Comparison of ENCODE assay signal across 12 cellular contexts in genomic region chr18:58584219-58585127, GRCh38. TPM values are rescaled to one million over a fixed set of nuclear protein-coding genes. Genes with fewer than 3 reads are reported as not detected.
DNase-seq lines count a peak whose midpoint lies in the region; ATAC-seq and TF ChIP-seq lines count a peak whose summit lies in the region.
"Had no signal": no experiment of that assay in that cellular context is flagged by ENCODE, and none has a peak within 500 bp of the region (broad histone marks: within the 10 kb centered on the region; RNA-seq: fewer than 3 reads in every experiment).

No MANE protein-coding gene starts in this region.

- H3K9ac ChIP-seq in ES-I3 (ENCODE audit: low read depth, low read length): peak overlapping the region; percentile 31; the same call in 1 of the 2 replicates

- DNase-seq in NCI-H226 (peak; percentile 77), cardiac fibroblast (ENCODE audit: low read depth in 2 of 2) (peak; percentile 66 to 68), myocyte (ENCODE audit: low read depth) (peak; percentile 82), NCI-H510A treated with DMSO at 0.1 percent for 48 hours (lab: John Stamatoyannopoulos, UW) (no peak)
- DNase-seq: activated CD4-positive, alpha-beta memory T cell treated with anti-CD3 and anti-CD28 coated beads, Interleukin-2, amount 10 ng/mL, durations not matched to agents 7 days and 5 days; cerebellar nuclear complex; retina; SIG-M5 had no signal

- H3K9me3 ChIP-seq in ES-I3 (ENCODE audit: control insufficient read depth, insufficient read depth, low read length): peaks cover 17% of the 10 kb centered on the region

- ATAC-seq in GM21576 (IDR thresholded peaks at IDR 0.05; ENCODE audit: unreplicated experiment) (no peak), GM21360 (IDR thresholded peaks at IDR 0.05; ENCODE audit: unreplicated experiment) (no peak), GM19397 (IDR thresholded peaks at IDR 0.05; ENCODE audit: unreplicated experiment) (no peak)

- no peaks in the 10 kb centered on the region; the same call in 1 of the 2 replicates for H3K36me3 ChIP-seq in ES-I3 (ENCODE audit: insufficient read depth, low read length)

- peaks cover 24% of the 10 kb centered on the region for H3K4me1 ChIP-seq in ES-I3 (ENCODE audit: insufficient read depth, low read length)

- no peak overlapping the region for H3K4me3 ChIP-seq in cardiac fibroblast (replicated peaks in 1 of 2; ENCODE audit: low read depth in 2 of 2, low read length in 2 of 2)

- no peak for TF ChIP-seq CTCF in cardiac fibroblast (IDR thresholded peaks at IDR 0.05; ENCODE audit: low read depth, low read length)

RNA-seq across cellular contexts. Expression of gene ALPK2, which starts 44.4 kb away (rescaled TPM):
- 40.8 and 43.7 TPM in 2 replicates for total RNA-seq in myocyte
- 24.2 TPM for polyA plus RNA-seq in myocyte (2012)
